In genomic region chr2:85604568-85605339, GRCh38 we compare ENCODE assay signal across 9 cellular contexts. TPM values are rescaled to one million over a fixed set of nuclear protein-coding genes. Genes with fewer than 3 reads are reported as not detected.
A peak's percentile ranks its signal among the peaks of the same experiment; 100 is the strongest.
DNase-seq lines count a peak whose midpoint lies in the region; ATAC-seq and TF ChIP-seq lines count a peak whose summit lies in the region.
"Had no signal": no experiment of that assay in that cellular context is flagged by ENCODE, and none has a peak within 500 bp of the region (broad histone marks: within the 10 kb centered on the region; RNA-seq: fewer than 3 reads in every experiment).

No MANE protein-coding gene starts in this region.

- H3K27ac ChIP-seq in RWPE1 (0 out of 2 replicates have a peak overlapping the region, but pooled peaks have one; percentile 66), epithelial cell of prostate (peak overlapping the region; percentile 60)

- peaks cover 21% of the 10 kb centered on the region for H3K36me3 ChIP-seq in skeletal muscle satellite cell (ENCODE audit: insufficient read depth, low read length)

- POLR2A ChIA-PET in RWPE1 (lab: Yijun Ruan, JAX; ENCODE audit: low non-redundant PET): interaction anchor here (0.6 kb wide), 1 partner anchor 66 kb away, joined by 3 read pairs; no protein-coding TSS in a partner anchor

- H3K9ac ChIP-seq in skeletal muscle satellite cell (ENCODE audit: low read depth, low read length): peak overlapping the region; percentile 12

- TF ChIP-seq CTCF in RWPE1 (conservative IDR thresholded peaks at IDR 0.05; ENCODE audit: low read depth): no peak

- H3K4me1 ChIP-seq in skeletal muscle satellite cell (ENCODE audit: control insufficient read depth, insufficient read depth, low read length): peaks cover 29% of the 10 kb centered on the region

- H3K9me3 ChIP-seq in skeletal muscle satellite cell (replicated peaks; ENCODE audit: low read length): no peaks in the 10 kb centered on the region
- H3K9me3 ChIP-seq: MG63 had no signal

- DNase-seq in RWPE1 (ENCODE audit: low spot score): peak; percentile 48
- DNase-seq in epithelial cell of prostate (ENCODE audit: low read depth, low spot score): no peak
- DNase-seq in NCI-H526 treated with DMSO at 0.1 percent for 48 hours (lab: John Stamatoyannopoulos, UW): no peak
- no peak for DNase-seq in posterior cingulate gyrus
- DNase-seq: activated CD4-positive, alpha-beta T cell treated with anti-CD3 and anti-CD28 coated beads for 4 hours; MG63; occipital lobe had no signal

- peak overlapping the region; percentile 29 for H3K4me3 ChIP-seq in skeletal muscle satellite cell (ENCODE audit: low read length)
- H3K4me3 ChIP-seq: MG63 had no signal

- no peak for ATAC-seq in GM21529 (IDR thresholded peaks at IDR 0.05; ENCODE audit: unreplicated experiment)

- peak overlapping the region; percentile 48 for H3K4me2 ChIP-seq in skeletal muscle satellite cell (ENCODE audit: low read length)

- CTCF ChIA-PET in RWPE1 (lab: Yijun Ruan, JAX): interaction anchor here (0.6 to 1.3 kb wide), 3 partner anchors 10 to 53 kb away, joined by 3 to 4 read pairs (median 3); no protein-coding TSS in a partner anchor

- H3K27me3 ChIP-seq in skeletal muscle satellite cell (ENCODE audit: control insufficient read depth, insufficient read depth, low read length): no peaks in the 10 kb centered on the region
- H3K27me3 ChIP-seq: MG63 had no signal

- intact Hi-C loops in posterior cingulate gyrus (cut with DNase I): no loop called here

RNA-seq across cellular contexts. Expression of gene TMEM150A, which starts 2.3 kb away (rescaled TPM):
- 9.6 and 10.6 TPM in 2 replicates for total RNA-seq in skeletal muscle satellite cell (2012; rRNA removed)

RNA-seq across cellular contexts. Expression of gene C2orf68, which starts 7.1 kb away (rescaled TPM):
- 7.2 and 7.9 TPM in 2 replicates for total RNA-seq in skeletal muscle satellite cell (2012; rRNA removed)

RNA-seq across cellular contexts. Expression of gene RNF181, which starts 9.2 kb away (rescaled TPM):
- 172 and 235 TPM in 2 replicates for total RNA-seq in skeletal muscle satellite cell (2012; rRNA removed)

RNA-seq across cellular contexts. Expression of gene USP39, which starts 11.2 kb away (rescaled TPM):
- 33.7 and 34.1 TPM in 2 replicates for total RNA-seq in skeletal muscle satellite cell (2012; rRNA removed)

RNA-seq across cellular contexts. Expression of gene VAMP5, which starts 20.5 kb away (rescaled TPM):
- total RNA-seq in skeletal muscle satellite cell (2012; rRNA removed): 10.6 and 38.0 TPM in 2 replicates
